Comparison of ENCODE assay signal across 8 cellular contexts in genomic region chr22:23716811-23717801, GRCh38. TPM values are rescaled to one million over a fixed set of nuclear protein-coding genes. Genes with fewer than 3 reads are reported as not detected.
DNase-seq lines count a peak whose midpoint lies in the region; ATAC-seq, FAIRE-seq and TF ChIP-seq lines count a peak whose summit lies in the region.

No MANE protein-coding gene starts in this region.

- H3K9ac ChIP-seq in HepG2 (ENCODE audit: insufficient read depth, low read depth, low read length) = peak overlapping the region; percentile 75

- intact Hi-C loops in HepG2 (cut with micrococcal nuclease; ENCODE audit: unreplicated experiment) = no loop called here

- H3K27ac ChIP-seq in HepG2 (ENCODE audit: extremely low read length, insufficient read depth, low read length) = peak overlapping the region; percentile 71

- H3K79me2 ChIP-seq in HepG2 (ENCODE audit: insufficient read depth, low read length) = peaks cover 6% of the 10 kb centered on the region

- TF ChIP-seq EP300 in HepG2 (IDR thresholded peaks at IDR 0.05; ENCODE audit: low read depth in 2 of 2, low read length in 2 of 2) (no peak), HepG2 (CRISPR knock-in tag; IDR thresholded peaks at IDR 0.05; ENCODE audit: borderline replicate concordance) (no peak)

- H2AFZ ChIP-seq in HepG2 (ENCODE audit: low read length) = peak overlapping the region; percentile 60

- H3K36me3 ChIP-seq in HepG2 (replicated peaks in 1 of 2; ENCODE audit: control insufficient read depth in 1 of 2, insufficient read depth in 2 of 2, low read length in 2 of 2) = peaks cover 2 to 13% of the 10 kb centered on the region in 2 experiments; a peak in 4 of 5 replicates

- H3K27me3 ChIP-seq in HepG2 (ENCODE audit: control insufficient read depth in 1 of 2, insufficient read depth in 2 of 2, low read length in 2 of 2) = no peaks in the 10 kb centered on the region

- H4K20me1 ChIP-seq in HepG2 (ENCODE audit: insufficient read depth, low read length) = no peaks in the 10 kb centered on the region

- H3K4me2 ChIP-seq in HepG2 (ENCODE audit: low read depth, low read length) = peak overlapping the region; percentile 83

- peak; percentile 79 to 91 for TF ChIP-seq POLR2A in HepG2 (IDR thresholded peaks at IDR 0.05; ENCODE audit: insufficient read depth in 1 of 2, low read depth in 2 of 2, low read length in 2 of 2)

- no peak; the same call in 1 of the 2 replicates for TF ChIP-seq RAD21 in HepG2 (CRISPR knock-in tag; IDR thresholded peaks at IDR 0.05)

- POLR2A ChIA-PET in HepG2 (lab: Yijun Ruan, JAX) = interaction anchor here (0.5 to 1.6 kb wide), 13 partner anchors 12 to 177 kb away, joined by 3 to 7 read pairs (median 4); partner anchors contain the start of genes C22orf15, CHCHD10, MIF and MMP11

- ATAC-seq in GM18861 (IDR thresholded peaks at IDR 0.05; ENCODE audit: unreplicated experiment) (peak; percentile 69), HG03432 (IDR thresholded peaks at IDR 0.05; ENCODE audit: unreplicated experiment) (peak; percentile 92), HepG2 (peak; percentile 89)

- peak overlapping the region; percentile 86 to 94 (median 92) for H3K4me3 ChIP-seq in HepG2 (replicated peaks in 1 of 3; ENCODE audit: insufficient read depth in 1 of 3, low read depth in 2 of 3, low read length in 3 of 3)

- DNase-seq in A172 (ENCODE audit: low spot score) = peak; percentile 48
- peak; percentile 89 for DNase-seq in NCI-H748 (lab: John Stamatoyannopoulos, UW; ENCODE audit: unreplicated experiment)
- DNase-seq in activated CD4-positive, alpha-beta T cell treated with anti-CD3 and anti-CD28 coated beads, Interleukin-2, amount 50 U/mL, for 48 hours = peak; percentile 85 to 86
- peak; percentile 73 to 92 for DNase-seq in dermis microvascular lymphatic vessel endothelial cell (ENCODE audit: low read depth in 2 of 2)
- peak; percentile 67 for DNase-seq in HepG2 (ENCODE audit: low spot score)
- peak; percentile 74 for DNase-seq in stimulated activated CD4-positive, alpha-beta T cell treated with anti-CD3 and anti-CD28 coated beads, Interleukin-2, amount 100 ng/mL, for 4 hours (ENCODE audit: low read depth)

- CTCF ChIA-PET in HepG2 (lab: Yijun Ruan, JAX; ENCODE audit: low intra/inter-chr PET ratio, low total read pairs) = no interaction called here

- peak; percentile 50 for FAIRE-seq in HepG2 (lab: Jason Lieb, UNC)

- WGBS in HepG2 (ENCODE audit: low lambda C conversion rate) = 7% methylated on average over 6 of the region's 84 CpGs

- in situ Hi-C loops in HepG2 (cut with HindIII; ENCODE audit: extremely low pct_ligation_motif_present, low pct_unique_long_range_greater_than_20kb) = no loop called here

- H3K4me1 ChIP-seq in HepG2 (ENCODE audit: insufficient read depth, low read length) = peaks cover 24% of the 10 kb centered on the region

- BruUV-seq in HepG2 (replicated peaks; lab: Mats Ljungman, UMichigan) = TSS peak; percentile 71

- peak; percentile 36; the same call in 1 of the 2 replicates for TF ChIP-seq CTCF in HepG2 (CRISPR knock-in tag; IDR thresholded peaks at IDR 0.05)

- no peaks in the 10 kb centered on the region for H3K9me3 ChIP-seq in HepG2 (ENCODE audit: low read length)

RNA-seq across cellular contexts. Expression of gene RGL4, which starts 26.3 kb away (rescaled TPM):
- total RNA-seq in A172 (2014; rRNA removed; shearing (Covaris generic)) = not detected in 2 replicates
- total RNA-seq in dermis microvascular lymphatic vessel endothelial cell = not detected in 2 replicates
- total RNA-seq in HepG2 (2016; rRNA removed; fragmentation: Illumina TruSeq; extraction: Trizol) = not detected in 2 replicates
- not detected in 2 replicates for total RNA-seq in HepG2 (2016; cell fraction: cytosol; rRNA removed; fragmentation: Illumina TruSeq; extraction: Trizol; ENCODE audit: low read depth)
- total RNA-seq in HepG2 (2016; cell fraction: insoluble cytoplasmic fraction; rRNA removed; fragmentation: Illumina TruSeq; extraction: Trizol) = not detected in 2 replicates
- total RNA-seq in HepG2 (2016; cell fraction: membrane; rRNA removed; fragmentation: Illumina TruSeq; extraction: Trizol) = not detected in 2 replicates
- not detected in 2 replicates for total RNA-seq in HepG2 (2016; cell fraction: nucleus; rRNA removed; fragmentation: Illumina TruSeq; extraction: Trizol)
- polyA plus RNA-seq in HepG2 (2011; rRNA removed) = not detected in 2 replicates
- polyA plus RNA-seq in HepG2 (2011; cell fraction: cytosol; rRNA removed) = not detected in 2 replicates
- not detected in 2 replicates for polyA plus RNA-seq in HepG2 (2011; cell fraction: nucleus; rRNA removed)
- polyA plus RNA-seq in HepG2 (2012) = 0.11 and 0.36 TPM in 2 replicates
- not detected in 2 replicates for polyA plus RNA-seq in HepG2 (2016; cell fraction: cytosol; fragmentation: Illumina TruSeq; extraction: Trizol; ENCODE audit: low read depth)
- polyA plus RNA-seq in HepG2 (2016; cell fraction: insoluble cytoplasmic fraction; fragmentation: Illumina TruSeq; extraction: Trizol; ENCODE audit: low read depth) = not detected in 2 replicates
- not detected in 2 replicates for polyA plus RNA-seq in HepG2 (2016; cell fraction: membrane; fragmentation: Illumina TruSeq; extraction: Trizol; ENCODE audit: low read depth)
- polyA plus RNA-seq in HepG2 (2016; cell fraction: nucleus; fragmentation: Illumina TruSeq; extraction: Trizol; ENCODE audit: insufficient read depth, low read depth) = not detected in 2 replicates
- not detected in 2 replicates for polyA minus RNA-seq in HepG2 (2011; rRNA and poly(A)+ RNA removed; ENCODE audit: low replicate concordance)
- polyA minus RNA-seq in HepG2 (2011; cell fraction: cytosol; rRNA and poly(A)+ RNA removed) = not detected in 2 replicates
- polyA minus RNA-seq in HepG2 (2011; cell fraction: nucleus; rRNA and poly(A)+ RNA removed) = not detected in 2 replicates

RNA-seq across cellular contexts. Expression of gene ZNF70, which starts 33.8 kb away (rescaled TPM):
- 1.7 TPM in 2 replicates for total RNA-seq in A172 (2014; rRNA removed; shearing (Covaris generic))
- total RNA-seq in dermis microvascular lymphatic vessel endothelial cell = 1.4 and 1.9 TPM in 2 replicates
- 3.6 and 4.0 TPM in 2 replicates for total RNA-seq in HepG2 (2016; rRNA removed; fragmentation: Illumina TruSeq; extraction: Trizol)
- 0.40 and 0.53 TPM in 2 replicates for total RNA-seq in HepG2 (2016; cell fraction: cytosol; rRNA removed; fragmentation: Illumina TruSeq; extraction: Trizol; ENCODE audit: low read depth)
- total RNA-seq in HepG2 (2016; cell fraction: insoluble cytoplasmic fraction; rRNA removed; fragmentation: Illumina TruSeq; extraction: Trizol) = 2.7 and 3.3 TPM in 2 replicates
- 2.4 TPM in 2 replicates for total RNA-seq in HepG2 (2016; cell fraction: membrane; rRNA removed; fragmentation: Illumina TruSeq; extraction: Trizol)
- total RNA-seq in HepG2 (2016; cell fraction: nucleus; rRNA removed; fragmentation: Illumina TruSeq; extraction: Trizol) = 3.0 and 3.9 TPM in 2 replicates
- polyA plus RNA-seq in HepG2 (2011; rRNA removed) = 0.62 and 0.93 TPM in 2 replicates
- 0.58 and 0.73 TPM in 2 replicates for polyA plus RNA-seq in HepG2 (2011; cell fraction: cytosol; rRNA removed)
- polyA plus RNA-seq in HepG2 (2011; cell fraction: nucleus; rRNA removed) = 2.6 and 3.3 TPM in 2 replicates
- polyA plus RNA-seq in HepG2 (2012) = 0.81 and 1.0 TPM in 2 replicates
- polyA plus RNA-seq in HepG2 (2016; cell fraction: cytosol; fragmentation: Illumina TruSeq; extraction: Trizol; ENCODE audit: low read depth) = 0.19 and 0.21 TPM in 2 replicates
- 1.6 and 2.2 TPM in 2 replicates for polyA plus RNA-seq in HepG2 (2016; cell fraction: insoluble cytoplasmic fraction; fragmentation: Illumina TruSeq; extraction: Trizol; ENCODE audit: low read depth)
- 0.94 and 1.00 TPM in 2 replicates for polyA plus RNA-seq in HepG2 (2016; cell fraction: membrane; fragmentation: Illumina TruSeq; extraction: Trizol; ENCODE audit: low read depth)
- polyA plus RNA-seq in HepG2 (2016; cell fraction: nucleus; fragmentation: Illumina TruSeq; extraction: Trizol; ENCODE audit: insufficient read depth, low read depth) = 4.3 and 4.7 TPM in 2 replicates
- 1.8 and 4.3 TPM in 2 replicates for polyA minus RNA-seq in HepG2 (2011; rRNA and poly(A)+ RNA removed; ENCODE audit: low replicate concordance)
- 2.0 TPM in 2 replicates for polyA minus RNA-seq in HepG2 (2011; cell fraction: cytosol; rRNA and poly(A)+ RNA removed)
- 3.4 and 3.6 TPM in 2 replicates for polyA minus RNA-seq in HepG2 (2011; cell fraction: nucleus; rRNA and poly(A)+ RNA removed)

RNA-seq across cellular contexts. Expression of gene VPREB3, which starts 37.1 kb away (rescaled TPM):
- not detected in 2 replicates for total RNA-seq in A172 (2014; rRNA removed; shearing (Covaris generic))
- total RNA-seq in dermis microvascular lymphatic vessel endothelial cell (0.13 TPM in 1 of 2 replicates, not detected in the other), HepG2 (2016; rRNA removed; fragmentation: Illumina TruSeq; extraction: Trizol) (not detected in 2 replicates)
- not detected in 2 replicates for total RNA-seq in HepG2 (2016; cell fraction: cytosol; rRNA removed; fragmentation: Illumina TruSeq; extraction: Trizol; ENCODE audit: low read depth)
- not detected in 2 replicates for total RNA-seq in HepG2 (2016; cell fraction: insoluble cytoplasmic fraction; rRNA removed; fragmentation: Illumina TruSeq; extraction: Trizol)
- total RNA-seq in HepG2 (2016; cell fraction: membrane; rRNA removed; fragmentation: Illumina TruSeq; extraction: Trizol) = not detected in 2 replicates
- total RNA-seq in HepG2 (2016; cell fraction: nucleus; rRNA removed; fragmentation: Illumina TruSeq; extraction: Trizol) = not detected in 2 replicates
- 0.22 and 0.35 TPM in 2 replicates for polyA plus RNA-seq in HepG2 (2011; rRNA removed)
- 0.14 TPM in 1 of 2 replicates, not detected in the other for polyA plus RNA-seq in HepG2 (2011; cell fraction: cytosol; rRNA removed)
- 0.57 TPM in 1 of 2 replicates, not detected in the other for polyA plus RNA-seq in HepG2 (2011; cell fraction: nucleus; rRNA removed)
- polyA plus RNA-seq in HepG2 (2012) = 0.30 and 0.76 TPM in 2 replicates
- not detected in 2 replicates for polyA plus RNA-seq in HepG2 (2016; cell fraction: cytosol; fragmentation: Illumina TruSeq; extraction: Trizol; ENCODE audit: low read depth)
- not detected in 2 replicates for polyA plus RNA-seq in HepG2 (2016; cell fraction: insoluble cytoplasmic fraction; fragmentation: Illumina TruSeq; extraction: Trizol; ENCODE audit: low read depth)
- polyA plus RNA-seq in HepG2 (2016; cell fraction: membrane; fragmentation: Illumina TruSeq; extraction: Trizol; ENCODE audit: low read depth) = not detected in 2 replicates
- polyA plus RNA-seq in HepG2 (2016; cell fraction: nucleus; fragmentation: Illumina TruSeq; extraction: Trizol; ENCODE audit: insufficient read depth, low read depth) = not detected in 2 replicates
- polyA minus RNA-seq in HepG2 (2011; rRNA and poly(A)+ RNA removed; ENCODE audit: low replicate concordance) = 2.1 TPM in 2 replicates
- polyA minus RNA-seq in HepG2 (2011; cell fraction: cytosol; rRNA and poly(A)+ RNA removed) = not detected in 2 replicates
- polyA minus RNA-seq in HepG2 (2011; cell fraction: nucleus; rRNA and poly(A)+ RNA removed) = not detected in 2 replicates

RNA-seq across cellular contexts. Expression of gene C22orf15, which starts 45.7 kb away (rescaled TPM):
- total RNA-seq in A172 (2014; rRNA removed; shearing (Covaris generic)) = 0.26 and 0.40 TPM in 2 replicates
- total RNA-seq in dermis microvascular lymphatic vessel endothelial cell (0.38 and 0.64 TPM in 2 replicates), HepG2 (2016; rRNA removed; fragmentation: Illumina TruSeq; extraction: Trizol) (not detected in 2 replicates)
- total RNA-seq in HepG2 (2016; cell fraction: cytosol; rRNA removed; fragmentation: Illumina TruSeq; extraction: Trizol; ENCODE audit: low read depth) = not detected in 2 replicates
- total RNA-seq in HepG2 (2016; cell fraction: insoluble cytoplasmic fraction; rRNA removed; fragmentation: Illumina TruSeq; extraction: Trizol) = not detected in 2 replicates
- not detected in 2 replicates for total RNA-seq in HepG2 (2016; cell fraction: membrane; rRNA removed; fragmentation: Illumina TruSeq; extraction: Trizol)
- not detected in 2 replicates for total RNA-seq in HepG2 (2016; cell fraction: nucleus; rRNA removed; fragmentation: Illumina TruSeq; extraction: Trizol)
- 0.07 TPM in 1 of 2 replicates, not detected in the other for polyA plus RNA-seq in HepG2 (2011; rRNA removed)
- not detected in 2 replicates for polyA plus RNA-seq in HepG2 (2011; cell fraction: cytosol; rRNA removed)
- polyA plus RNA-seq in HepG2 (2011; cell fraction: nucleus; rRNA removed) = not detected in 2 replicates
- polyA plus RNA-seq in HepG2 (2012) = 0.12 and 0.28 TPM in 2 replicates
- not detected in 2 replicates for polyA plus RNA-seq in HepG2 (2016; cell fraction: cytosol; fragmentation: Illumina TruSeq; extraction: Trizol; ENCODE audit: low read depth)
- not detected in 2 replicates for polyA plus RNA-seq in HepG2 (2016; cell fraction: insoluble cytoplasmic fraction; fragmentation: Illumina TruSeq; extraction: Trizol; ENCODE audit: low read depth)
- not detected in 2 replicates for polyA plus RNA-seq in HepG2 (2016; cell fraction: membrane; fragmentation: Illumina TruSeq; extraction: Trizol; ENCODE audit: low read depth)
- polyA plus RNA-seq in HepG2 (2016; cell fraction: nucleus; fragmentation: Illumina TruSeq; extraction: Trizol; ENCODE audit: insufficient read depth, low read depth) = not detected in 2 replicates
- 0.07 and 0.22 TPM in 2 replicates for polyA minus RNA-seq in HepG2 (2011; rRNA and poly(A)+ RNA removed; ENCODE audit: low replicate concordance)
- not detected in 2 replicates for polyA minus RNA-seq in HepG2 (2011; cell fraction: cytosol; rRNA and poly(A)+ RNA removed)
- polyA minus RNA-seq in HepG2 (2011; cell fraction: nucleus; rRNA and poly(A)+ RNA removed) = not detected in 2 replicates

RNA-seq across cellular contexts. Expression of gene CHCHD10, which starts 50.7 kb away (rescaled TPM):
- 2.6 and 17.3 TPM in 2 replicates for total RNA-seq in A172 (2014; rRNA removed; shearing (Covaris generic))
- total RNA-seq in dermis microvascular lymphatic vessel endothelial cell (7.4 and 15.2 TPM in 2 replicates), HepG2 (2016; rRNA removed; fragmentation: Illumina TruSeq; extraction: Trizol) (59.1 and 62.8 TPM in 2 replicates)
- 34.5 and 34.6 TPM in 2 replicates for total RNA-seq in HepG2 (2016; cell fraction: cytosol; rRNA removed; fragmentation: Illumina TruSeq; extraction: Trizol; ENCODE audit: low read depth)
- total RNA-seq in HepG2 (2016; cell fraction: insoluble cytoplasmic fraction; rRNA removed; fragmentation: Illumina TruSeq; extraction: Trizol) = 56.2 and 62.6 TPM in 2 replicates
- total RNA-seq in HepG2 (2016; cell fraction: membrane; rRNA removed; fragmentation: Illumina TruSeq; extraction: Trizol) = 61.2 and 64.2 TPM in 2 replicates
- total RNA-seq in HepG2 (2016; cell fraction: nucleus; rRNA removed; fragmentation: Illumina TruSeq; extraction: Trizol) = 31.4 and 47.6 TPM in 2 replicates
- polyA plus RNA-seq in HepG2 (2011; rRNA removed) = 37.0 and 60.2 TPM in 2 replicates
- 42.3 and 49.1 TPM in 2 replicates for polyA plus RNA-seq in HepG2 (2011; cell fraction: cytosol; rRNA removed)
- 45.9 and 96.4 TPM in 2 replicates for polyA plus RNA-seq in HepG2 (2011; cell fraction: nucleus; rRNA removed)
- polyA plus RNA-seq in HepG2 (2012) = 103 and 194 TPM in 2 replicates
- polyA plus RNA-seq in HepG2 (2016; cell fraction: cytosol; fragmentation: Illumina TruSeq; extraction: Trizol; ENCODE audit: low read depth) = 73.1 and 74.3 TPM in 2 replicates
- polyA plus RNA-seq in HepG2 (2016; cell fraction: insoluble cytoplasmic fraction; fragmentation: Illumina TruSeq; extraction: Trizol; ENCODE audit: low read depth) = 91.0 and 122 TPM in 2 replicates
- polyA plus RNA-seq in HepG2 (2016; cell fraction: membrane; fragmentation: Illumina TruSeq; extraction: Trizol; ENCODE audit: low read depth) = 101 and 107 TPM in 2 replicates
- 107 and 123 TPM in 2 replicates for polyA plus RNA-seq in HepG2 (2016; cell fraction: nucleus; fragmentation: Illumina TruSeq; extraction: Trizol; ENCODE audit: insufficient read depth, low read depth)
- 99.0 and 111 TPM in 2 replicates for polyA minus RNA-seq in HepG2 (2011; rRNA and poly(A)+ RNA removed; ENCODE audit: low replicate concordance)
- polyA minus RNA-seq in HepG2 (2011; cell fraction: cytosol; rRNA and poly(A)+ RNA removed) = 44.8 and 90.8 TPM in 2 replicates
- polyA minus RNA-seq in HepG2 (2011; cell fraction: nucleus; rRNA and poly(A)+ RNA removed) = 4.2 and 14.9 TPM in 2 replicates

Comparison
In these comparisons a context has a peak if more than half of its experiments do, and no peak if none do; other contexts are left out.
1. Peak in every context shown above with its lines: DNase-seq, ATAC-seq, H3K4me3 ChIP-seq and H3K27ac ChIP-seq.